Comparison of ENCODE assay signal across 23 cellular contexts in genomic region chr12:131383291-131383690, GRCh38.
"Had no signal": no experiment of that assay in that cellular context is flagged by ENCODE, and none has a peak within 500 bp of the region (broad histone marks: within the 10 kb centered on the region; RNA-seq: fewer than 3 reads in every experiment).

No MANE protein-coding gene starts in this region.

- H3K27ac Mint-ChIP-seq: activated CD4-positive, alpha-beta memory T cell treated with anti-CD3 and anti-CD28 coated beads for 36 hours; activated CD4-positive, alpha-beta T cell treated with anti-CD3 and anti-CD28 coated beads, Interleukin-2, amount 10 ng/mL, durations not matched to agents 24 days and 14 days; activated naive CD4-positive, alpha-beta T cell treated with anti-CD3 and anti-CD28 coated beads, Interleukin-2, amount 50 U/mL, for 72 hours; activated T-helper 17 cell treated with anti-CD3 and anti-CD28 coated beads, Interleukin-2, amount 50 U/mL, for 72 hours; nephron progenitor cell; stimulated activated effector memory CD8-positive, alpha-beta T cell treated with anti-CD3 and anti-CD28 coated beads, Interleukin-12 subunit alpha, Interleukin-12 subunit beta, amount 100 ng/mL, for 72 hours; stimulated activated naive CD8-positive, alpha-beta T cell treated with anti-CD3 and anti-CD28 coated beads, Interleukin-15, Interleukin-2, amounts not matched to agents 100 ng/mL and 50 ng/mL, for 24 hours had no signal

- H3K36me3 ChIP-seq: breast epithelium, left lung, thoracic aorta had no signal

- H3K4me3 ChIP-seq: breast epithelium, left lung, lung, mucosa of descending colon, thoracic aorta had no signal

- H3K9me3 Mint-ChIP-seq: activated CD4-positive, alpha-beta memory T cell treated with anti-CD3 and anti-CD28 coated beads for 36 hours; activated CD4-positive, alpha-beta T cell treated with anti-CD3 and anti-CD28 coated beads, Interleukin-2, amount 10 ng/mL, durations not matched to agents 24 days and 14 days; activated naive CD4-positive, alpha-beta T cell treated with anti-CD3 and anti-CD28 coated beads, Interleukin-2, amount 50 U/mL, for 72 hours; activated T-cell treated with anti-CD3 and anti-CD28 coated beads, Interleukin-2, amount 50 U/mL, for 4 hours; activated T-helper 17 cell treated with anti-CD3 and anti-CD28 coated beads, Interleukin-2, amount 50 U/mL, for 72 hours; central memory CD8-positive, alpha-beta T cell; nephron progenitor cell; stimulated activated effector memory CD8-positive, alpha-beta T cell treated with anti-CD3 and anti-CD28 coated beads, Interleukin-12 subunit alpha, Interleukin-12 subunit beta, amount 100 ng/mL, for 72 hours; stimulated activated naive CD8-positive, alpha-beta T cell treated with anti-CD3 and anti-CD28 coated beads, Interleukin-15, Interleukin-2, amounts not matched to agents 100 ng/mL and 50 ng/mL, for 24 hours had no signal

- H3K27me3 Mint-ChIP-seq: activated CD4-positive, alpha-beta T cell treated with anti-CD3 and anti-CD28 coated beads, Interleukin-2, amount 10 ng/mL, durations not matched to agents 24 days and 14 days had no signal

- ATAC-seq: activated naive CD4-positive, alpha-beta T cell treated with anti-CD3 and anti-CD28 coated beads, Interleukin-2, amount 50 U/mL, for 72 hours; activated T-cell treated with anti-CD3 and anti-CD28 coated beads, Interleukin-2, amount 50 U/mL, for 4 hours; activated T-helper 17 cell treated with anti-CD3 and anti-CD28 coated beads, Interleukin-2, amount 50 U/mL, for 72 hours; left lung; mucosa of descending colon; right cardiac atrium; stimulated activated effector memory CD8-positive, alpha-beta T cell treated with anti-CD3 and anti-CD28 coated beads, Interleukin-12 subunit alpha, Interleukin-12 subunit beta, amount 100 ng/mL, for 72 hours had no signal

- H3K4me3 Mint-ChIP-seq: activated CD4-positive, alpha-beta memory T cell treated with anti-CD3 and anti-CD28 coated beads for 36 hours; activated CD4-positive, alpha-beta T cell treated with anti-CD3 and anti-CD28 coated beads, Interleukin-2, amount 10 ng/mL, durations not matched to agents 24 days and 14 days; activated T-cell treated with anti-CD3 and anti-CD28 coated beads, Interleukin-2, amount 50 U/mL, for 4 hours; activated T-helper 17 cell treated with anti-CD3 and anti-CD28 coated beads, Interleukin-2, amount 50 U/mL, for 72 hours; central memory CD8-positive, alpha-beta T cell; nephron progenitor cell; stimulated activated effector memory CD8-positive, alpha-beta T cell treated with anti-CD3 and anti-CD28 coated beads, Interleukin-12 subunit alpha, Interleukin-12 subunit beta, amount 100 ng/mL, for 72 hours; stimulated activated naive CD8-positive, alpha-beta T cell treated with anti-CD3 and anti-CD28 coated beads, Interleukin-15, Interleukin-2, amounts not matched to agents 100 ng/mL and 50 ng/mL, for 24 hours had no signal

- H3K27ac ChIP-seq: breast epithelium, left lung, thoracic aorta had no signal

- H3K36me3 Mint-ChIP-seq: activated CD4-positive, alpha-beta memory T cell treated with anti-CD3 and anti-CD28 coated beads for 36 hours; activated naive CD4-positive, alpha-beta T cell treated with anti-CD3 and anti-CD28 coated beads, Interleukin-2, amount 50 U/mL, for 72 hours; stimulated activated effector memory CD8-positive, alpha-beta T cell treated with anti-CD3 and anti-CD28 coated beads, Interleukin-12 subunit alpha, Interleukin-12 subunit beta, amount 100 ng/mL, for 72 hours had no signal

- H3K4me1 ChIP-seq: breast epithelium, left lung had no signal

- DNase-seq: activated CD4-positive, alpha-beta memory T cell treated with anti-CD3 and anti-CD28 coated beads for 36 hours; activated CD4-positive, alpha-beta T cell treated with anti-CD3 and anti-CD28 coated beads, Interleukin-2, amount 10 ng/mL, durations not matched to agents 24 days and 14 days; activated CD4-positive, CD25-positive, alpha-beta regulatory T cell treated with anti-CD3 and anti-CD28 coated beads, Interleukin-2, amount 50 U/mL, for 72 hours; activated gamma-delta T cell treated with Interleukin-2 at 50 U/mL for 16 hours; activated T-cell treated with anti-CD3 and anti-CD28 coated beads, Interleukin-2, amount 50 U/mL, for 4 hours; effector memory CD4-positive, alpha-beta T cell; left lung; mesendoderm; mucosa of descending colon; nephron progenitor cell; occipital lobe; right cardiac atrium; stimulated activated CD4-positive, alpha-beta T cell treated with anti-CD3 and anti-CD28 coated beads, Interleukin-4, amount 100 ng/mL, for 24 hours; T-helper 2 cell; trophoblast cell had no signal

- H3K4me1 Mint-ChIP-seq: activated CD4-positive, alpha-beta T cell treated with anti-CD3 and anti-CD28 coated beads, Interleukin-2, amount 10 ng/mL, durations not matched to agents 24 days and 14 days; activated T-helper 17 cell treated with anti-CD3 and anti-CD28 coated beads, Interleukin-2, amount 50 U/mL, for 72 hours; central memory CD8-positive, alpha-beta T cell; stimulated activated effector memory CD8-positive, alpha-beta T cell treated with anti-CD3 and anti-CD28 coated beads, Interleukin-12 subunit alpha, Interleukin-12 subunit beta, amount 100 ng/mL, for 72 hours had no signal
